ENCODE assay signal across 1 cellular context in genomic region chr20:10505320-10506226, GRCh38.
A peak's percentile ranks its signal among the peaks of the same experiment; 100 is the strongest.
TF ChIP-seq lines count a peak whose summit lies in the region.

No MANE protein-coding gene starts in this region.

TF ChIP-seq in K562, 482 proteins besides CTCF, POLR2A, EP300 and RAD21 (continued from another document):
- TF ChIP-seq ZNF639 (CRISPR knock-in tag; conservative IDR thresholded peaks at IDR 0.05 in 1 of 2, IDR thresholded peaks at IDR 0.05 in 1 of 2): 0 out of 4 replicates have a peak, but pooled peaks of 1 of the 2 experiments have one; percentile 13
- peak; percentile 98 for TF ChIP-seq ZNF316 (IDR thresholded peaks at IDR 0.05)
- TF ChIP-seq MAFF (IDR thresholded peaks at IDR 0.05; ENCODE audit: low read length): peak; percentile 98
